Comparison of ENCODE assay signal across 17 cellular contexts in the genomic region with DNA sequence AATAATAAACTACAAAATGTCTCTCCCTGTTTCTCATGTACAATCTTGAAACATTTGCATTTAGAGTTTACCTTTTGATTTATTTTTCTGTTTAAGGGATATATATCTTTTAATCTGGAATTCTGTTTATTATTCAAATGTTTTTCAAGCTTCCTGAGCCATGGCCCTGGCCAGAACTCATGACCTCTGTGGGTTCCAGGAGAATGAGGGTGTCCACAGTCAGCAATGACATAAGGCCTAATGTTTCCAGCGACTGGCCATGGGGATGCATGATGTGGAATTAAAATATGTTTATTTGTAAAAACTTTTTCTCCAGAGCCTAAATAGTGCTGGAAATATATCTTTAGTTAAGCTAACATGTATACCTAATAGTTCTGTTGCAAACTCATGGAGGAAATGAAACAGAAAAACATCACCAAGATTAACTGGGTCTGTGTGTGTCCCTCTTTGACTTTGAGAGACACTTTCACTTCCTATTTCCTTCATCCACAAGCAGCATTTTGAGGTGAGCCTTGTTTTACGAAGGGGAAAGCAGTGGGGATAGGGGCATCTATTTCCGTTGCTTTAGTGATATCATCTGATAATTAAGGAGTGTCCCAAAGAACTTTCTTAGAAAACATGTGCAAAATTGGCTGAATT.
DNase-seq lines count a peak whose midpoint lies in the region; ATAC-seq and TF ChIP-seq lines count a peak whose summit lies in the region.
"Had no signal": no experiment of that assay in that cellular context is flagged by ENCODE, and none has a peak within 500 bp of the region (broad histone marks: within the 10 kb centered on the region; RNA-seq: fewer than 3 reads in every experiment).

No MANE protein-coding gene starts in this region.

- 0 out of 2 replicates have a peak, but pooled peaks cover 4% of the 10 kb centered on the region for H3K27me3 ChIP-seq in OCI-LY3 (ENCODE audit: low read depth, low read length)
- no peaks in the 10 kb centered on the region for H3K27me3 ChIP-seq in mesenchymal stem cell (ENCODE audit: control insufficient read depth in 1 of 2, insufficient read depth in 1 of 2, low read length in 2 of 2)
- H3K27me3 ChIP-seq in prostate gland (replicated peaks; ENCODE audit: insufficient read depth), result no peaks in the 10 kb centered on the region
- H3K27me3 ChIP-seq: neural progenitor cell had no signal

- H3K36me3 ChIP-seq in OCI-LY3 (replicated peaks; ENCODE audit: low read depth, low read length) (no peaks in the 10 kb centered on the region), mesenchymal stem cell (ENCODE audit: control insufficient read depth in 1 of 2, insufficient read depth in 2 of 2, low read depth in 1 of 2, low read length in 2 of 2) (no peaks in the 10 kb centered on the region), prostate gland (no peaks in the 10 kb centered on the region)
- H3K36me3 ChIP-seq: neural progenitor cell had no signal

- H2BK120ac ChIP-seq in mesenchymal stem cell (ENCODE audit: low read depth, low read length), result no peak overlapping the region

- no peak overlapping the region for H4K8ac ChIP-seq in mesenchymal stem cell (ENCODE audit: low read length)

- no peaks in the 10 kb centered on the region for H3K79me2 ChIP-seq in OCI-LY3 (ENCODE audit: low read length)

- H3K4me1 ChIP-seq in OCI-LY3 (ENCODE audit: low read length) (peaks cover 10% of the 10 kb centered on the region), mesenchymal stem cell (ENCODE audit: control insufficient read depth, insufficient read depth, low read depth, low read length) (no peaks in the 10 kb centered on the region), prostate gland (replicated peaks) (peaks cover 6% of the 10 kb centered on the region)

- H3K4me2 ChIP-seq in OCI-LY3 (ENCODE audit: low read length), result peak overlapping the region; percentile 24; the same call in 1 of the 2 replicates
- H3K4me2 ChIP-seq in mesenchymal stem cell (ENCODE audit: low read length, poor library complexity, severe bottlenecking), result no peak overlapping the region
- H3K4me2 ChIP-seq: KMS-11, neural progenitor cell had no signal

- H4K20me1 ChIP-seq in OCI-LY3 (ENCODE audit: insufficient read depth, low read length), result no peaks in the 10 kb centered on the region

- no peak overlapping the region for H2BK15ac ChIP-seq in mesenchymal stem cell (ENCODE audit: low read depth, poor library complexity, severe bottlenecking)

- H2BK12ac ChIP-seq in mesenchymal stem cell (ENCODE audit: low read length in 2 of 2), result no peak overlapping the region

- H3K14ac ChIP-seq in mesenchymal stem cell (ENCODE audit: low read length in 2 of 2), result no peak overlapping the region

- H3K18ac ChIP-seq in mesenchymal stem cell (ENCODE audit: low read depth in 1 of 2, low read length in 2 of 2), result no peak overlapping the region

- peak; percentile 60 for ATAC-seq in GM18502 (IDR thresholded peaks at IDR 0.05; ENCODE audit: poor library complexity, unreplicated experiment)
- peak; percentile 95 for ATAC-seq in HG03175 (IDR thresholded peaks at IDR 0.05; ENCODE audit: unreplicated experiment)
- ATAC-seq: CD8-positive, alpha-beta T cell had no signal

- H4K91ac ChIP-seq in mesenchymal stem cell (ENCODE audit: low read length), result no peak overlapping the region

- no peaks in the 10 kb centered on the region for H3K9me3 ChIP-seq in OCI-LY3 (ENCODE audit: insufficient read depth, low read length)
- H3K9me3 ChIP-seq in mesenchymal stem cell (ENCODE audit: control insufficient read depth, low read length), result no peaks in the 10 kb centered on the region
- no peaks in the 10 kb centered on the region for H3K9me3 ChIP-seq in prostate gland

- H3K79me1 ChIP-seq in mesenchymal stem cell (replicated peaks; ENCODE audit: low read length, poor library complexity, severe bottlenecking), result no peaks in the 10 kb centered on the region

- H3K4me3 ChIP-seq in OCI-LY3 (ENCODE audit: low read length) (no peak overlapping the region), mesenchymal stem cell (ENCODE audit: insufficient read depth in 1 of 2, low read depth in 1 of 2, low read length in 2 of 2) (peak overlapping the region in 1 of 2 experiments; percentile 38), prostate gland (no peak overlapping the region)
- H3K4me3 ChIP-seq: neural progenitor cell had no signal

- H3K27ac ChIP-seq in OCI-LY3 (ENCODE audit: low read length), result no peak overlapping the region
- no peak overlapping the region for H3K27ac ChIP-seq in mesenchymal stem cell (ENCODE audit: low read length, poor library complexity, severe bottlenecking)
- no peak overlapping the region for H3K27ac ChIP-seq in prostate gland
- H3K27ac ChIP-seq: KMS-11, neural progenitor cell had no signal

- H2AFZ ChIP-seq in OCI-LY3 (ENCODE audit: low read depth, low read length) (no peak overlapping the region), mesenchymal stem cell (ENCODE audit: low read depth, low read length) (no peak overlapping the region)
- H2AFZ ChIP-seq: neural progenitor cell had no signal

- no peak overlapping the region for H3K4ac ChIP-seq in mesenchymal stem cell (ENCODE audit: low read depth in 1 of 2, low read length in 2 of 2)

- no peak overlapping the region for H3K9ac ChIP-seq in OCI-LY3 (ENCODE audit: low read length)
- H3K9ac ChIP-seq in mesenchymal stem cell (ENCODE audit: low read length), result peak overlapping the region; percentile 74
- H3K9ac ChIP-seq: KMS-11, neural progenitor cell had no signal

- no peak overlapping the region for H3K23ac ChIP-seq in mesenchymal stem cell (ENCODE audit: low read length in 2 of 2)

- no peak for DNase-seq in mesenchymal stem cell
- DNase-seq in prostate gland (ENCODE audit: low spot score), result no peak
- no peak for DNase-seq in DMS 273 (lab: John Stamatoyannopoulos, UW; ENCODE audit: unreplicated experiment)
- DNase-seq in Kasumi-1 (lab: John Stamatoyannopoulos, UW), result no peak
- no peak for DNase-seq in NCI-H345 treated with DMSO at 0.1 percent for 48 hours (lab: John Stamatoyannopoulos, UW; ENCODE audit: unreplicated experiment)
- DNase-seq: caudate nucleus; CD8-positive, alpha-beta T cell; DMS79 treated with DMSO at 0.1 percent for 48 hours; GOT3; NCI-H146; NCI-H2227 treated with DMSO at 0.1 percent for 48 hours; stimulated activated naive CD4-positive, alpha-beta T cell had no signal

- H2BK5ac ChIP-seq in mesenchymal stem cell (ENCODE audit: low read depth, low read length, poor library complexity, severe bottlenecking), result no peak overlapping the region

- intact Hi-C loops in prostate gland (cut with DNase I), result no loop called here

- H2AK5ac ChIP-seq in mesenchymal stem cell (ENCODE audit: low read length, severe bottlenecking), result no peak overlapping the region

- TF ChIP-seq CTCF in OCI-LY3 (IDR thresholded peaks at IDR 0.05; ENCODE audit: low read depth, low read length) (no peak), prostate gland (IDR thresholded peaks at IDR 0.05) (no peak)

- no peak for TF ChIP-seq POLR2A in prostate gland (IDR thresholded peaks at IDR 0.05)

- WGBS in mesenchymal stem cell, result 87% methylated on average over 2 of the region's 3 CpGs
- 86% methylated on average over 3 of the region's 3 CpGs for WGBS in prostate gland
